Comparison of ENCODE assay signal across 13 cellular contexts in genomic region chr7:2203551-2204300, GRCh38. TPM values are rescaled to one million over a fixed set of nuclear protein-coding genes. Genes with fewer than 3 reads are reported as not detected.
DNase-seq lines count a peak whose midpoint lies in the region; ATAC-seq, FAIRE-seq and TF ChIP-seq lines count a peak whose summit lies in the region.
"Had no signal": no experiment of that assay in that cellular context is flagged by ENCODE, and none has a peak within 500 bp of the region (broad histone marks: within the 10 kb centered on the region; RNA-seq: fewer than 3 reads in every experiment).

No MANE protein-coding gene starts in this region.

- no peaks in the 10 kb centered on the region for H4K20me1 ChIP-seq in HepG2 (ENCODE audit: insufficient read depth, low read length)

- CTCF ChIA-PET in HepG2 (lab: Yijun Ruan, JAX; ENCODE audit: low intra/inter-chr PET ratio, low total read pairs), result no interaction called here
- CTCF ChIA-PET in activated CD8-positive, alpha-beta memory T cell treated with anti-CD3 and anti-CD28 coated beads, Interleukin-2, amount 10 ng/mL, durations not matched to agents 7 days and 5 days (lab: Charles Lee), result interaction anchor here (1.5 kb wide), 1 partner anchor 9 kb away, joined by 5 read pairs; no protein-coding TSS in a partner anchor

- no peak overlapping the region for H3K27ac Mint-ChIP-seq in activated CD8-positive, alpha-beta memory T cell treated with anti-CD3 and anti-CD28 coated beads, Interleukin-2, amount 10 ng/mL, durations not matched to agents 7 days and 5 days
- H3K27ac Mint-ChIP-seq: activated CD4-positive, alpha-beta T cell treated with anti-CD3 and anti-CD28 coated beads, Interleukin-2, amount 10 ng/mL, durations not matched to agents 24 days and 14 days had no signal

- 80% methylated on average over 15 of the region's 15 CpGs for WGBS in liver
- 97% methylated on average over 13 of the region's 15 CpGs for WGBS in HepG2 (ENCODE audit: low lambda C conversion rate)
- WGBS in body of pancreas, 2 donors, result 80 to 81% methylated on average over 15 of the region's 15 CpGs

- no peaks in the 10 kb centered on the region for H3K9me3 Mint-ChIP-seq in activated CD8-positive, alpha-beta memory T cell treated with anti-CD3 and anti-CD28 coated beads, Interleukin-2, amount 10 ng/mL, durations not matched to agents 7 days and 5 days (ENCODE audit: low read depth)
- H3K9me3 Mint-ChIP-seq: activated CD4-positive, alpha-beta T cell treated with anti-CD3 and anti-CD28 coated beads, Interleukin-2, amount 10 ng/mL, durations not matched to agents 24 days and 14 days had no signal

- H3K4me3 ChIP-seq in liver (ENCODE audit: low read depth in 1 of 3, low read length in 3 of 3) (no peak overlapping the region), HepG2 (replicated peaks in 1 of 3; ENCODE audit: insufficient read depth in 1 of 3, low read depth in 2 of 3, low read length in 3 of 3) (no peak overlapping the region), body of pancreas (no peak overlapping the region), mucosa of descending colon (no peak overlapping the region)
- H3K4me3 ChIP-seq: gastrocnemius medialis had no signal

- no peak overlapping the region for H2AFZ ChIP-seq in HepG2 (ENCODE audit: low read length)

- H3K4me3 Mint-ChIP-seq in activated CD8-positive, alpha-beta memory T cell treated with anti-CD3 and anti-CD28 coated beads, Interleukin-2, amount 10 ng/mL, durations not matched to agents 7 days and 5 days, result no peak overlapping the region
- H3K4me3 Mint-ChIP-seq: activated CD4-positive, alpha-beta T cell treated with anti-CD3 and anti-CD28 coated beads, Interleukin-2, amount 10 ng/mL, durations not matched to agents 24 days and 14 days had no signal

- H3K4me2 ChIP-seq in HepG2 (ENCODE audit: low read depth, low read length), result no peak overlapping the region

- H3K4me1 Mint-ChIP-seq in activated CD8-positive, alpha-beta memory T cell treated with anti-CD3 and anti-CD28 coated beads, Interleukin-2, amount 10 ng/mL, durations not matched to agents 7 days and 5 days, result no peaks in the 10 kb centered on the region
- H3K4me1 Mint-ChIP-seq: activated CD4-positive, alpha-beta T cell treated with anti-CD3 and anti-CD28 coated beads, Interleukin-2, amount 10 ng/mL, durations not matched to agents 24 days and 14 days had no signal

- TF ChIP-seq POLR2A in HepG2 (IDR thresholded peaks at IDR 0.05; ENCODE audit: insufficient read depth in 1 of 2, low read depth in 2 of 2, low read length in 2 of 2), result no peak
- TF ChIP-seq POLR2A in body of pancreas (IDR thresholded peaks at IDR 0.05), result no peak

- peaks cover 3% of the 10 kb centered on the region for H3K79me2 ChIP-seq in HepG2 (ENCODE audit: insufficient read depth, low read length)

- BruUV-seq in HepG2 (replicated peaks; lab: Mats Ljungman, UMichigan), result no TSS peak

- TF ChIP-seq EP300 in HepG2 (IDR thresholded peaks at IDR 0.05; ENCODE audit: low read depth in 2 of 2, low read length in 2 of 2) (no peak), HepG2 (CRISPR knock-in tag; IDR thresholded peaks at IDR 0.05; ENCODE audit: borderline replicate concordance) (no peak)

- ATAC-seq in HepG2 (no peak), body of pancreas (peak; percentile 25), mucosa of descending colon (no peak), HG03196 (IDR thresholded peaks at IDR 0.05; ENCODE audit: unreplicated experiment) (no peak), HG03571 (IDR thresholded peaks at IDR 0.05; ENCODE audit: unreplicated experiment) (no peak)
- ATAC-seq in activated CD8-positive, alpha-beta memory T cell treated with anti-CD3 and anti-CD28 coated beads, Interleukin-2, amount 10 ng/mL, durations not matched to agents 7 days and 5 days, result no peak
- ATAC-seq: gastrocnemius medialis had no signal

- no peak for TF ChIP-seq RAD21 in liver (IDR thresholded peaks at IDR 0.05)
- TF ChIP-seq RAD21 in HepG2 (CRISPR knock-in tag; IDR thresholded peaks at IDR 0.05), result no peak

- peaks cover 3% of the 10 kb centered on the region for H3K36me3 Mint-ChIP-seq in activated CD8-positive, alpha-beta memory T cell treated with anti-CD3 and anti-CD28 coated beads, Interleukin-2, amount 10 ng/mL, durations not matched to agents 7 days and 5 days

- POLR2A ChIA-PET in HepG2 (lab: Yijun Ruan, JAX), result no interaction called here

- intact Hi-C loops in HepG2 (cut with micrococcal nuclease; ENCODE audit: unreplicated experiment) (no loop called here), body of pancreas (cut with DNase I) (loop anchor here (10.0 kb wide), 1 partner anchor 539 kb away; no protein-coding TSS in a partner anchor), mucosa of descending colon (cut with DNase I, micrococcal nuclease) (loop anchor here in 1 of 2 donors (10.0 kb wide), 1 partner anchor 99 kb away; no protein-coding TSS in a partner anchor)

- H3K27me3 Mint-ChIP-seq in activated CD8-positive, alpha-beta memory T cell treated with anti-CD3 and anti-CD28 coated beads, Interleukin-2, amount 10 ng/mL, durations not matched to agents 7 days and 5 days, result no peaks in the 10 kb centered on the region
- H3K27me3 Mint-ChIP-seq: activated CD4-positive, alpha-beta T cell treated with anti-CD3 and anti-CD28 coated beads, Interleukin-2, amount 10 ng/mL, durations not matched to agents 24 days and 14 days had no signal

- FAIRE-seq in HepG2 (lab: Jason Lieb, UNC), result no peak

- DNase-seq in HepG2 (ENCODE audit: low spot score) (no peak), body of pancreas (no peak), mucosa of descending colon (peak in 2 of 3 donors; percentile 2 to 25), DMS53 treated with DMSO at 0.1 percent for 48 hours (lab: John Stamatoyannopoulos, UW; ENCODE audit: unreplicated experiment) (no peak)
- DNase-seq in activated CD8-positive, alpha-beta memory T cell treated with anti-CD3 and anti-CD28 coated beads, Interleukin-2, amount 10 ng/mL, durations not matched to agents 7 days and 5 days, result no peak
- DNase-seq: activated CD4-positive, alpha-beta T cell treated with anti-CD3 and anti-CD28 coated beads, Interleukin-2, amount 10 ng/mL, durations not matched to agents 24 days and 14 days; cortex of kidney; mesendoderm; NCI-H510A had no signal

- H3K27ac ChIP-seq in liver (ENCODE audit: low read depth in 1 of 2, low read length in 2 of 2) (no peak overlapping the region), HepG2 (ENCODE audit: extremely low read length, insufficient read depth, low read length) (no peak overlapping the region), body of pancreas (no peak overlapping the region)
- H3K27ac ChIP-seq: gastrocnemius medialis had no signal

- H3K36me3 ChIP-seq in liver (ENCODE audit: control insufficient read depth in 4 of 4, insufficient read depth in 3 of 4, low read depth in 1 of 4, low read length in 3 of 4) (peaks cover 0 to 25% (median 5%) of the 10 kb centered on the region in 4 donors), HepG2 (replicated peaks in 1 of 2; ENCODE audit: control insufficient read depth in 1 of 2, insufficient read depth in 2 of 2, low read length in 2 of 2) (peaks cover 31 to 73% of the 10 kb centered on the region in 2 experiments; a peak in 4 of 5 replicates), body of pancreas (replicated peaks in 1 of 2; ENCODE audit: insufficient read depth in 1 of 2, low read depth in 2 of 2) (no peaks in the 10 kb centered on the region), mucosa of descending colon (ENCODE audit: low read depth) (no peaks in the 10 kb centered on the region)
- H3K36me3 ChIP-seq: gastrocnemius medialis had no signal

- in situ Hi-C loops in HepG2 (cut with HindIII; ENCODE audit: extremely low pct_ligation_motif_present, low pct_unique_long_range_greater_than_20kb), result loop anchor here (25.0 kb wide), 1 partner anchor 616 kb away; no protein-coding TSS in a partner anchor

- H3K9ac ChIP-seq in liver (ENCODE audit: low read depth in 1 of 2, low read length in 2 of 2) (no peak overlapping the region), HepG2 (ENCODE audit: insufficient read depth, low read depth, low read length) (no peak overlapping the region)

- H3K9me3 ChIP-seq in liver (ENCODE audit: control insufficient read depth in 4 of 4, low read length in 3 of 4) (no peaks in the 10 kb centered on the region), HepG2 (ENCODE audit: low read length) (no peaks in the 10 kb centered on the region), body of pancreas (no peaks in the 10 kb centered on the region), mucosa of descending colon (no peaks in the 10 kb centered on the region)
- H3K9me3 ChIP-seq: gastrocnemius medialis had no signal

- no peaks in the 10 kb centered on the region for H3K27me3 ChIP-seq in liver (ENCODE audit: control insufficient read depth in 4 of 4, insufficient read depth in 4 of 4, low read length in 3 of 4)
- H3K27me3 ChIP-seq in HepG2 (ENCODE audit: control insufficient read depth in 1 of 2, insufficient read depth in 2 of 2, low read length in 2 of 2), result no peaks in the 10 kb centered on the region
- H3K27me3 ChIP-seq in body of pancreas, result no peaks in the 10 kb centered on the region
- H3K27me3 ChIP-seq: gastrocnemius medialis had no signal

- TF ChIP-seq CTCF in liver (IDR thresholded peaks at IDR 0.05; ENCODE audit: low read depth, low read length, missing input control), result no peak
- TF ChIP-seq CTCF in HepG2 (CRISPR knock-in tag; IDR thresholded peaks at IDR 0.05), result no peak
- no peak for TF ChIP-seq CTCF in body of pancreas (IDR thresholded peaks at IDR 0.05)
- TF ChIP-seq CTCF in mucosa of descending colon (IDR thresholded peaks at IDR 0.05), result no peak

- H3K4me1 ChIP-seq in liver (ENCODE audit: control insufficient read depth in 4 of 4, insufficient read depth in 4 of 4, low read length in 3 of 4) (no peaks in the 10 kb centered on the region), HepG2 (ENCODE audit: insufficient read depth, low read length) (no peaks in the 10 kb centered on the region), body of pancreas (no peaks in the 10 kb centered on the region), mucosa of descending colon (ENCODE audit: low read depth) (no peaks in the 10 kb centered on the region)
- H3K4me1 ChIP-seq: gastrocnemius medialis had no signal

RNA-seq across cellular contexts. Expression of gene MAD1L1, which starts 29.0 kb away (rescaled TPM):
- total RNA-seq in liver (10 to 100 TPM; 12.8 to 20.7 TPM), HepG2 (2016; rRNA removed; fragmentation: Illumina TruSeq; extraction: Trizol) (53.3 and 64.7 TPM in 2 replicates), body of pancreas (10 to 100 TPM; 14.0 to 66.9 TPM), mucosa of descending colon (10 to 100 TPM; 25.3 to 31.2 (median 26.2) TPM)
- polyA plus RNA-seq in liver (10 to 100 TPM; 12.9 to 20.1 TPM), HepG2 (2011; rRNA removed) (17.4 and 21.4 TPM in 2 replicates)
- total RNA-seq in HepG2 (2016; cell fraction: cytosol; rRNA removed; fragmentation: Illumina TruSeq; extraction: Trizol; ENCODE audit: low read depth), result 47.7 and 50.1 TPM in 2 replicates
- total RNA-seq in HepG2 (2016; cell fraction: insoluble cytoplasmic fraction; rRNA removed; fragmentation: Illumina TruSeq; extraction: Trizol), result 48.4 and 60.1 TPM in 2 replicates
- 27.3 and 29.1 TPM in 2 replicates for total RNA-seq in HepG2 (2016; cell fraction: membrane; rRNA removed; fragmentation: Illumina TruSeq; extraction: Trizol)
- 29.9 and 32.7 TPM in 2 replicates for total RNA-seq in HepG2 (2016; cell fraction: nucleus; rRNA removed; fragmentation: Illumina TruSeq; extraction: Trizol)
- 10.9 and 20.1 TPM in 2 replicates for polyA plus RNA-seq in HepG2 (2011; cell fraction: cytosol; rRNA removed)
- 35.5 and 46.7 TPM in 2 replicates for polyA plus RNA-seq in HepG2 (2011; cell fraction: nucleus; rRNA removed)
- polyA plus RNA-seq in HepG2 (2012), result 10.5 and 17.0 TPM in 2 replicates
- polyA plus RNA-seq in HepG2 (2016; cell fraction: cytosol; fragmentation: Illumina TruSeq; extraction: Trizol; ENCODE audit: low read depth), result 8.6 and 11.6 TPM in 2 replicates
- polyA plus RNA-seq in HepG2 (2016; cell fraction: insoluble cytoplasmic fraction; fragmentation: Illumina TruSeq; extraction: Trizol; ENCODE audit: low read depth), result 22.4 and 37.7 TPM in 2 replicates
- 10.8 and 11.3 TPM in 2 replicates for polyA plus RNA-seq in HepG2 (2016; cell fraction: membrane; fragmentation: Illumina TruSeq; extraction: Trizol; ENCODE audit: low read depth)
- polyA plus RNA-seq in HepG2 (2016; cell fraction: nucleus; fragmentation: Illumina TruSeq; extraction: Trizol; ENCODE audit: insufficient read depth, low read depth), result 31.9 and 32.8 TPM in 2 replicates
- polyA minus RNA-seq in HepG2 (2011; rRNA and poly(A)+ RNA removed; ENCODE audit: low replicate concordance), result 26.5 and 51.4 TPM in 2 replicates
- 24.4 and 27.0 TPM in 2 replicates for polyA minus RNA-seq in HepG2 (2011; cell fraction: cytosol; rRNA and poly(A)+ RNA removed)
- polyA minus RNA-seq in HepG2 (2011; cell fraction: nucleus; rRNA and poly(A)+ RNA removed), result 22.9 and 27.4 TPM in 2 replicates
- total RNA-seq in activated CD8-positive, alpha-beta memory T cell treated with anti-CD3 and anti-CD28 coated beads, Interleukin-2, amount 10 ng/mL, durations not matched to agents 7 days and 5 days, result 10 to 100 TPM; 60.0 to 97.7 TPM

RNA-seq across cellular contexts. Expression of gene MRM2, which starts 38.3 kb away (rescaled TPM):
- total RNA-seq in liver (10 to 100 TPM; 11.4 to 12.3 TPM), HepG2 (2016; rRNA removed; fragmentation: Illumina TruSeq; extraction: Trizol) (34.2 and 42.6 TPM in 2 replicates), body of pancreas (1 to 10 TPM; 7.6 to 8.8 TPM), mucosa of descending colon (10 to 100 TPM; 16.5 to 18.8 (median 17.2) TPM)
- polyA plus RNA-seq in liver (10 to 100 TPM in 1 of 2 donors, 1 to 10 TPM in 1; 9.7 to 14.9 TPM), HepG2 (2011; rRNA removed) (13.2 and 15.8 TPM in 2 replicates)
- 13.1 and 15.3 TPM in 2 replicates for total RNA-seq in HepG2 (2016; cell fraction: cytosol; rRNA removed; fragmentation: Illumina TruSeq; extraction: Trizol; ENCODE audit: low read depth)
- 32.0 and 45.6 TPM in 2 replicates for total RNA-seq in HepG2 (2016; cell fraction: insoluble cytoplasmic fraction; rRNA removed; fragmentation: Illumina TruSeq; extraction: Trizol)
- 31.1 and 33.3 TPM in 2 replicates for total RNA-seq in HepG2 (2016; cell fraction: membrane; rRNA removed; fragmentation: Illumina TruSeq; extraction: Trizol)
- total RNA-seq in HepG2 (2016; cell fraction: nucleus; rRNA removed; fragmentation: Illumina TruSeq; extraction: Trizol), result 15.3 and 15.4 TPM in 2 replicates
- polyA plus RNA-seq in HepG2 (2011; cell fraction: cytosol; rRNA removed), result 11.1 and 11.7 TPM in 2 replicates
- polyA plus RNA-seq in HepG2 (2011; cell fraction: nucleus; rRNA removed), result 5.3 and 6.1 TPM in 2 replicates
- polyA plus RNA-seq in HepG2 (2012), result 13.3 and 14.1 TPM in 2 replicates
- 12.8 and 16.1 TPM in 2 replicates for polyA plus RNA-seq in HepG2 (2016; cell fraction: cytosol; fragmentation: Illumina TruSeq; extraction: Trizol; ENCODE audit: low read depth)
- polyA plus RNA-seq in HepG2 (2016; cell fraction: insoluble cytoplasmic fraction; fragmentation: Illumina TruSeq; extraction: Trizol; ENCODE audit: low read depth), result 46.0 and 53.3 TPM in 2 replicates
- 22.1 and 24.5 TPM in 2 replicates for polyA plus RNA-seq in HepG2 (2016; cell fraction: membrane; fragmentation: Illumina TruSeq; extraction: Trizol; ENCODE audit: low read depth)
- polyA plus RNA-seq in HepG2 (2016; cell fraction: nucleus; fragmentation: Illumina TruSeq; extraction: Trizol; ENCODE audit: insufficient read depth, low read depth), result 29.4 and 33.1 TPM in 2 replicates
- polyA minus RNA-seq in HepG2 (2011; rRNA and poly(A)+ RNA removed; ENCODE audit: low replicate concordance), result 13.9 and 40.9 TPM in 2 replicates
- 2.8 and 5.7 TPM in 2 replicates for polyA minus RNA-seq in HepG2 (2011; cell fraction: cytosol; rRNA and poly(A)+ RNA removed)
- polyA minus RNA-seq in HepG2 (2011; cell fraction: nucleus; rRNA and poly(A)+ RNA removed), result 4.8 and 7.1 TPM in 2 replicates
- 10 to 100 TPM; 27.6 to 35.1 TPM for total RNA-seq in activated CD8-positive, alpha-beta memory T cell treated with anti-CD3 and anti-CD28 coated beads, Interleukin-2, amount 10 ng/mL, durations not matched to agents 7 days and 5 days

RNA-seq across cellular contexts. Expression of gene NUDT1, which starts 38.3 kb away (rescaled TPM):
- total RNA-seq in liver (10 to 100 TPM in 1 of 2 donors, 1 to 10 TPM in 1; 1.0 to 22.3 TPM), HepG2 (2016; rRNA removed; fragmentation: Illumina TruSeq; extraction: Trizol) (26.8 and 32.7 TPM in 2 replicates), body of pancreas (10 to 100 TPM in 1 of 2 donors, not detected in 1; 26.2 TPM), mucosa of descending colon (10 to 100 TPM in 2 of 3 donors, 1 to 10 TPM in 1; 6.8 to 20.3 (median 12.4) TPM)
- polyA plus RNA-seq in liver (1 to 10 TPM; 2.3 to 3.9 TPM), HepG2 (2011; rRNA removed) (6.4 and 9.1 TPM in 2 replicates)
- 11.4 TPM in 2 replicates for total RNA-seq in HepG2 (2016; cell fraction: cytosol; rRNA removed; fragmentation: Illumina TruSeq; extraction: Trizol; ENCODE audit: low read depth)
- 26.2 and 40.5 TPM in 2 replicates for total RNA-seq in HepG2 (2016; cell fraction: insoluble cytoplasmic fraction; rRNA removed; fragmentation: Illumina TruSeq; extraction: Trizol)
- 14.4 and 18.7 TPM in 2 replicates for total RNA-seq in HepG2 (2016; cell fraction: membrane; rRNA removed; fragmentation: Illumina TruSeq; extraction: Trizol)
- total RNA-seq in HepG2 (2016; cell fraction: nucleus; rRNA removed; fragmentation: Illumina TruSeq; extraction: Trizol), result 9.7 and 11.3 TPM in 2 replicates
- polyA plus RNA-seq in HepG2 (2011; cell fraction: cytosol; rRNA removed), result 8.6 and 15.0 TPM in 2 replicates
- 7.0 and 14.0 TPM in 2 replicates for polyA plus RNA-seq in HepG2 (2011; cell fraction: nucleus; rRNA removed)
- polyA plus RNA-seq in HepG2 (2012), result 9.3 and 12.3 TPM in 2 replicates
- 11.6 and 16.1 TPM in 2 replicates for polyA plus RNA-seq in HepG2 (2016; cell fraction: cytosol; fragmentation: Illumina TruSeq; extraction: Trizol; ENCODE audit: low read depth)
- 33.4 and 44.1 TPM in 2 replicates for polyA plus RNA-seq in HepG2 (2016; cell fraction: insoluble cytoplasmic fraction; fragmentation: Illumina TruSeq; extraction: Trizol; ENCODE audit: low read depth)
- 15.0 and 16.2 TPM in 2 replicates for polyA plus RNA-seq in HepG2 (2016; cell fraction: membrane; fragmentation: Illumina TruSeq; extraction: Trizol; ENCODE audit: low read depth)
- 21.7 and 21.8 TPM in 2 replicates for polyA plus RNA-seq in HepG2 (2016; cell fraction: nucleus; fragmentation: Illumina TruSeq; extraction: Trizol; ENCODE audit: insufficient read depth, low read depth)
- 10.9 and 35.3 TPM in 2 replicates for polyA minus RNA-seq in HepG2 (2011; rRNA and poly(A)+ RNA removed; ENCODE audit: low replicate concordance)
- 3.8 and 4.1 TPM in 2 replicates for polyA minus RNA-seq in HepG2 (2011; cell fraction: cytosol; rRNA and poly(A)+ RNA removed)
- polyA minus RNA-seq in HepG2 (2011; cell fraction: nucleus; rRNA and poly(A)+ RNA removed), result 1.2 and 1.3 TPM in 2 replicates
- 100 to 1,000 TPM in 1 of 2 experiments, 10 to 100 TPM in 1; 85.7 to 105 TPM for total RNA-seq in activated CD8-positive, alpha-beta memory T cell treated with anti-CD3 and anti-CD28 coated beads, Interleukin-2, amount 10 ng/mL, durations not matched to agents 7 days and 5 days

Comparison
In these comparisons a context has a peak if more than half of its experiments do, and no peak if none do; other contexts are left out.
1. DNase-seq: peak in mucosa of descending colon (2 of 3); none in HepG2 (single experiment), body of pancreas (0 of 4), DMS53 treated with DMSO at 0.1 percent for 48 hours (single experiment) and activated CD8-positive, alpha-beta memory T cell treated with anti-CD3 and anti-CD28 coated beads, Interleukin-2, amount 10 ng/mL, durations not matched to agents 7 days and 5 days (single experiment).